Comparison of ENCODE assay signal across 30 cellular contexts in the genomic region with DNA sequence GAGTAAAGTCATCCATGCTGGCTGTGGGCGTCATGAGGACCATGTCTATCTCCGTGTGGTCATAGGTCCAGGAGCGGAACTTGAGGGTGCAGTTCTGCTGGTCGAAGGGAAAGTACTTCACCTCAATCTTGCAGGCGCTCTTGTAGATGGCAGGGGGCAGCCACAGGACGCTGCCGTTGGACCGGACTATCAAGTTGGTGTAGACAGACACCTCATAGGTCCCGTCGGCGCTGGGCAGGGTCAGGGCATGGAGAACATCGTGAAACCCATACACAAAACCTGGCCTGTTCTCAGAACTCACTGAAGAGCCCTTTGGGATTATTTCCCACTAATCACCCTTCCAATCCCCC. TPM values are rescaled to one million over a fixed set of nuclear protein-coding genes. Genes with fewer than 3 reads are reported as not detected.
"Had no signal": no experiment of that assay in that cellular context is flagged by ENCODE, and none has a peak within 500 bp of the region (broad histone marks: within the 10 kb centered on the region; RNA-seq: fewer than 3 reads in every experiment).

No MANE protein-coding gene starts in this region.

- H3K4me1 ChIP-seq: ascending aorta, SJCRH30 had no signal

- H3K36me3 Mint-ChIP-seq: activated naive CD8-positive, alpha-beta T cell treated with anti-CD3 and anti-CD28 coated beads, Interleukin-2, amount 10 ng/mL, durations not matched to agents 7 days and 5 days had no signal

- H3K4me3 Mint-ChIP-seq: activated CD8-positive, alpha-beta T cell treated with anti-CD3 and anti-CD28 coated beads for 36 hours; activated naive CD8-positive, alpha-beta T cell treated with anti-CD3 and anti-CD28 coated beads, Interleukin-2, amount 10 ng/mL, durations not matched to agents 7 days and 5 days; activated T-cell treated with anti-CD3 and anti-CD28 coated beads, Interleukin-2, amount 50 U/mL, for 24 hours; central memory CD8-positive, alpha-beta T cell had no signal

- H3K27ac Mint-ChIP-seq: activated CD8-positive, alpha-beta T cell treated with anti-CD3 and anti-CD28 coated beads for 36 hours; activated naive CD8-positive, alpha-beta T cell treated with anti-CD3 and anti-CD28 coated beads, Interleukin-2, amount 10 ng/mL, durations not matched to agents 7 days and 5 days; activated T-cell treated with anti-CD3 and anti-CD28 coated beads, Interleukin-2, amount 50 U/mL, for 24 hours; activated T-helper 2 cell treated with anti-CD3 and anti-CD28 coated beads, Interferon-gamma antibody, Interleukin-2, Interleukin-4, amounts not matched to agents 10 μg/mL and 5 μg/mL and 100 μg/mL, durations not matched to agents 14 hours and 24 hours and 36 hours had no signal

- H3K36me3 ChIP-seq: ascending aorta, cardiac muscle cell, SJCRH30 had no signal

- H3K27me3 ChIP-seq: ascending aorta, cardiac muscle cell had no signal

- ATAC-seq: activated CD8-positive, alpha-beta T cell treated with anti-CD3 and anti-CD28 coated beads for 36 hours; K562; Panc1 had no signal

- H3K4me1 Mint-ChIP-seq: activated naive CD8-positive, alpha-beta T cell treated with anti-CD3 and anti-CD28 coated beads, Interleukin-2, amount 10 ng/mL, durations not matched to agents 7 days and 5 days; central memory CD8-positive, alpha-beta T cell had no signal

- H3K27ac ChIP-seq: ascending aorta, cardiac muscle cell, SJCRH30, SK-N-MC, WERI-Rb-1 had no signal

- H3K9me3 ChIP-seq: SJCRH30 had no signal

- H3K9me3 Mint-ChIP-seq: activated naive CD8-positive, alpha-beta T cell treated with anti-CD3 and anti-CD28 coated beads, Interleukin-2, amount 10 ng/mL, durations not matched to agents 7 days and 5 days; activated T-helper 2 cell treated with anti-CD3 and anti-CD28 coated beads, Interferon-gamma antibody, Interleukin-2, Interleukin-4, amounts not matched to agents 10 μg/mL and 5 μg/mL and 100 μg/mL, durations not matched to agents 14 hours and 24 hours and 36 hours had no signal

- H3K4me3 ChIP-seq: ascending aorta, cardiac muscle cell, K562, SJCRH30, SK-N-MC had no signal

- DNase-seq: activated CD4-positive, alpha-beta T cell treated with anti-CD3 and anti-CD28 coated beads for 1 hour; activated CD4-positive, alpha-beta T cell treated with anti-CD3 and anti-CD28 coated beads for 48 hours; activated CD4-positive, CD25-positive, alpha-beta regulatory T cell; activated CD8-positive, alpha-beta T cell treated with anti-CD3 and anti-CD28 coated beads for 36 hours; activated naive CD4-positive, alpha-beta T cell treated with anti-CD3 and anti-CD28 coated beads, Interleukin-2, amount 50 U/mL, for 16 hours; activated naive CD8-positive, alpha-beta T cell treated with anti-CD3 and anti-CD28 coated beads, Interleukin-2, amount 10 ng/mL, durations not matched to agents 7 days and 5 days; activated T-cell treated with anti-CD3 and anti-CD28 coated beads, Interleukin-2, amount 50 U/mL, for 24 hours; amygdala; NCI-H1105 treated with DMSO at 0.1 percent for 48 hours; NCI-H1436; NCI-H1694; NCI-H1930; NCI-H345; NCI-H524 treated with DMSO at 0.1 percent for 48 hours; SHP77; SJCRH30; T1000; WERI-Rb-1 had no signal

RNA-seq across cellular contexts. Expression of gene CHRNA3, which starts 8.9 kb away (rescaled TPM):
- total RNA-seq: activated CD8-positive, alpha-beta T cell treated with anti-CD3 and anti-CD28 coated beads for 36 hours; activated naive CD8-positive, alpha-beta T cell treated with anti-CD3 and anti-CD28 coated beads, Interleukin-2, amount 10 ng/mL, durations not matched to agents 7 days and 5 days; activated T-helper 2 cell treated with anti-CD3 and anti-CD28 coated beads, Interferon-gamma antibody, Interleukin-2, Interleukin-4, amounts not matched to agents 10 μg/mL and 5 μg/mL and 100 μg/mL, durations not matched to agents 14 hours and 24 hours and 36 hours; ascending aorta; K562; M059J; NCI-H460; RPMI7951; SJCRH30; T-helper 1 cell treated with Interleukin-12 subunit alpha and Interleukin-12 subunit beta and Interleukin-4 antibody, amounts not matched to agents 30 ng/mL and 1 ng/mL, for 36 hours; T-helper 2 cell treated with Interferon-gamma antibody and Interleukin-4, amounts not matched to agents 100 ng/mL and 5 ng/mL, for 36 hours had no signal

RNA-seq across cellular contexts. Expression of gene CHRNB4, which starts 11.3 kb away (rescaled TPM):
- total RNA-seq: activated CD8-positive, alpha-beta T cell treated with anti-CD3 and anti-CD28 coated beads for 36 hours; activated naive CD8-positive, alpha-beta T cell treated with anti-CD3 and anti-CD28 coated beads, Interleukin-2, amount 10 ng/mL, durations not matched to agents 7 days and 5 days; activated T-helper 2 cell treated with anti-CD3 and anti-CD28 coated beads, Interferon-gamma antibody, Interleukin-2, Interleukin-4, amounts not matched to agents 10 μg/mL and 5 μg/mL and 100 μg/mL, durations not matched to agents 14 hours and 24 hours and 36 hours; ascending aorta; M059J; RPMI7951; T-helper 1 cell treated with Interleukin-12 subunit alpha and Interleukin-12 subunit beta and Interleukin-4 antibody, amounts not matched to agents 30 ng/mL and 1 ng/mL, for 36 hours; T-helper 2 cell treated with Interferon-gamma antibody and Interleukin-4, amounts not matched to agents 100 ng/mL and 5 ng/mL, for 36 hours had no signal
- polyA plus RNA-seq: cardiac muscle cell had no signal
